ENCODE assay signal across 1 cellular context in genomic region chr16:78778724-78779004, GRCh38.
TF ChIP-seq lines count a peak whose summit lies in the region.

No MANE protein-coding gene starts in this region.

TF ChIP-seq in SK-N-SH, 30 proteins besides CTCF, POLR2A, EP300 and RAD21:
- TF ChIP-seq ZBTB33 (IDR thresholded peaks at IDR 0.05; ENCODE audit: borderline replicate concordance, low read depth) (no peak), GATA2 (CRISPR knock-in tag; IDR thresholded peaks at IDR 0.05) (no peak), GABPA (IDR thresholded peaks at IDR 0.05; ENCODE audit: low read depth) (no peak), USF1 (IDR thresholded peaks at IDR 0.05; ENCODE audit: borderline replicate concordance, low read depth) (no peak), FOXJ3 (CRISPR knock-in tag; IDR thresholded peaks at IDR 0.05) (no peak), MXI1 (IDR thresholded peaks at IDR 0.05; ENCODE audit: low read depth, low read length) (no peak), CHD2 (IDR thresholded peaks at IDR 0.05; ENCODE audit: low read length, partially characterized antibody) (no peak), MEF2A (IDR thresholded peaks at IDR 0.05; ENCODE audit: borderline replicate concordance, low read depth) (no peak), EZH2phosphoT487 (IDR thresholded peaks at IDR 0.05; ENCODE audit: borderline replicate concordance, low read depth) (no peak)
TF ChIP-seq in SK-N-SH: peak in this region for 0.
